Comparison of ENCODE assay signal across 10 cellular contexts in genomic region chr11:72725731-72726042, GRCh38. TPM values are rescaled to one million over a fixed set of nuclear protein-coding genes. Genes with fewer than 3 reads are reported as not detected.
DNase-seq lines count a peak whose midpoint lies in the region; ATAC-seq and TF ChIP-seq lines count a peak whose summit lies in the region.
"Had no signal": no experiment of that assay in that cellular context is flagged by ENCODE, and none has a peak within 500 bp of the region (broad histone marks: within the 10 kb centered on the region; RNA-seq: fewer than 3 reads in every experiment).

No MANE protein-coding gene starts in this region.

- in situ Hi-C loops in transverse colon (cut with MboI; ENCODE audit: low pct_ligation_motif_present in 1 of 4, low pct_unique_long_range_greater_than_20kb in 1 of 4, low sequenced_read_pairs in 3 of 4), result loop anchor here (5.0 to 10.0 kb wide), 3 partner anchors 69 to 449 kb away; partner anchors contain the start of gene STARD10 (in 3 of the 4)

- H3K27ac Mint-ChIP-seq in T-helper 2 cell treated with Interferon-gamma antibody and Interleukin-4, amounts not matched to agents 5 μg/mL and 100 μg/mL, for 36 hours, result peak overlapping the region; percentile 64
- H3K27ac Mint-ChIP-seq in GM23338, result peak overlapping the region; percentile 63; the same call in 1 of the 2 replicates
- H3K27ac Mint-ChIP-seq in brain, result peak overlapping the region in 4 of 5 experiments; percentile 39 to 84 (median 65)
- H3K27ac Mint-ChIP-seq in neural progenitor cell, result peak overlapping the region; percentile 93

- H3F3A ChIP-seq in GM23338 (replicated peaks; ENCODE audit: low read depth) (no peaks in the 10 kb centered on the region), neural progenitor cell (ENCODE audit: low read depth) (no peaks in the 10 kb centered on the region)

- H3K79me2 ChIP-seq in GM23338 (replicated peaks; ENCODE audit: insufficient read depth), result peaks cover 65% of the 10 kb centered on the region
- peaks cover 9% of the 10 kb centered on the region for H3K79me2 ChIP-seq in neural progenitor cell (ENCODE audit: low read depth)

- no peaks in the 10 kb centered on the region for H3K27me3 Mint-ChIP-seq in T-helper 2 cell treated with Interferon-gamma antibody and Interleukin-4, amounts not matched to agents 5 μg/mL and 100 μg/mL, for 36 hours (ENCODE audit: low read depth)
- H3K27me3 Mint-ChIP-seq in GM23338 (ENCODE audit: insufficient read depth, low read depth, poor library complexity), result peaks cover 13% of the 10 kb centered on the region
- H3K27me3 Mint-ChIP-seq in brain, result peaks cover 3% of the 10 kb centered on the region
- H3K27me3 Mint-ChIP-seq in neural progenitor cell (ENCODE audit: insufficient read depth, low read depth), result no peaks in the 10 kb centered on the region

- H3K9me2 ChIP-seq in GM23338 (ENCODE audit: insufficient read depth), result no peaks in the 10 kb centered on the region

- peaks cover 16% of the 10 kb centered on the region for H3K4me1 Mint-ChIP-seq in T-helper 2 cell treated with Interferon-gamma antibody and Interleukin-4, amounts not matched to agents 5 μg/mL and 100 μg/mL, for 36 hours (ENCODE audit: low read depth)
- H3K4me1 Mint-ChIP-seq in GM23338, result peaks cover 33% of the 10 kb centered on the region
- peaks cover 33% of the 10 kb centered on the region for H3K4me1 Mint-ChIP-seq in brain
- peaks cover 26% of the 10 kb centered on the region for H3K4me1 Mint-ChIP-seq in neural progenitor cell

- H2AFZ ChIP-seq in GM23338, result no peak overlapping the region
- no peak overlapping the region for H2AFZ ChIP-seq in neural progenitor cell (replicated peaks)
- H2AFZ ChIP-seq: GM23248 had no signal

- no peak for TF ChIP-seq CTCF in GM23338 (conservative IDR thresholded peaks at IDR 0.05; ENCODE audit: low read depth in 2 of 2)
- TF ChIP-seq CTCF in brain (conservative IDR thresholded peaks at IDR 0.05), result no peak
- TF ChIP-seq CTCF in neural progenitor cell (IDR thresholded peaks at IDR 0.05), result no peak
- no peak for TF ChIP-seq CTCF in transverse colon (IDR thresholded peaks at IDR 0.05)

- H3K27me3 ChIP-seq in GM23338 (ENCODE audit: insufficient read depth), result no peaks in the 10 kb centered on the region
- no peaks in the 10 kb centered on the region for H3K27me3 ChIP-seq in neural progenitor cell
- H3K27me3 ChIP-seq in transverse colon, result no peaks in the 10 kb centered on the region

- TF ChIP-seq POLR2A in transverse colon (IDR thresholded peaks at IDR 0.05), result no peak

- intact Hi-C loops in sciatic nerve (cut with DNase I), result loop anchor here (5.0 to 10.0 kb wide), 2 partner anchors 62 to 449 kb away; no protein-coding TSS in a partner anchor
- intact Hi-C loops in transverse colon (cut with DNase I; ENCODE audit: low total_unique reads), result loop anchor here (5.0 kb wide), 1 partner anchor 67 kb away; the partner anchor contains the start of gene STARD10

- H3K27ac ChIP-seq in GM23338 (ENCODE audit: low read depth) (no peak overlapping the region), neural progenitor cell (no peak overlapping the region), transverse colon (no peak overlapping the region)
- H3K27ac ChIP-seq: GM23248, KMS-11 had no signal

- H4K20me1 ChIP-seq in GM23338 (replicated peaks; ENCODE audit: insufficient read depth) (peaks cover 20% of the 10 kb centered on the region), neural progenitor cell (ENCODE audit: low read depth) (peaks cover 7% of the 10 kb centered on the region)

- no peak for DNase-seq in T-helper 2 cell treated with Interferon-gamma antibody and Interleukin-4, amounts not matched to agents 5 μg/mL and 100 μg/mL, for 36 hours (ENCODE audit: low spot score)
- no peak for DNase-seq in T-helper 2 cell
- DNase-seq in GM23338 (ENCODE audit: low spot score), result no peak
- DNase-seq in neural progenitor cell (ENCODE audit: low spot score), result no peak
- no peak for DNase-seq in NCI-H748 treated with DMSO at 0.1 percent for 48 hours (lab: John Stamatoyannopoulos, UW)
- DNase-seq in sciatic nerve (ENCODE audit: low spot score), result no peak
- DNase-seq in transverse colon, result no peak

- WGBS in transverse colon (ENCODE audit: low coverage in 1 of 2), 2 donors, result 71% methylated on average over 4 of the region's 4 CpGs; no CpG with 5 or more reads in 1 of the 2 donors

- H3K4me1 ChIP-seq in GM23338 (ENCODE audit: insufficient read depth) (peaks cover 2% of the 10 kb centered on the region), neural progenitor cell (no peaks in the 10 kb centered on the region), transverse colon (peaks cover 8 to 22% (median 17%) of the 10 kb centered on the region in 4 donors)

- ATAC-seq in GM23338, result no peak
- no peak for ATAC-seq in sciatic nerve

- no peak overlapping the region for H3K4me2 ChIP-seq in GM23338
- H3K4me2 ChIP-seq in neural progenitor cell, result no peak overlapping the region
- H3K4me2 ChIP-seq: KMS-11 had no signal

- H3K4me3 ChIP-seq in GM23338 (no peak overlapping the region), neural progenitor cell (no peak overlapping the region), transverse colon (no peak overlapping the region)
- H3K4me3 ChIP-seq: GM23248 had no signal

- H3K36me3 ChIP-seq in GM23338 (ENCODE audit: insufficient read depth) (no peaks in the 10 kb centered on the region), neural progenitor cell (no peaks in the 10 kb centered on the region), transverse colon (no peaks in the 10 kb centered on the region)

- no peaks in the 10 kb centered on the region for H3K9me3 Mint-ChIP-seq in T-helper 2 cell treated with Interferon-gamma antibody and Interleukin-4, amounts not matched to agents 5 μg/mL and 100 μg/mL, for 36 hours
- H3K9me3 Mint-ChIP-seq in GM23338 (no peaks in the 10 kb centered on the region; the same call in 1 of the 3 replicates), brain (no peaks in the 10 kb centered on the region), neural progenitor cell (no peaks in the 10 kb centered on the region)

- H3K9me3 ChIP-seq in neural progenitor cell (ENCODE audit: low read depth) (no peaks in the 10 kb centered on the region), transverse colon (no peaks in the 10 kb centered on the region)

- H3K9ac ChIP-seq in neural progenitor cell, result no peak overlapping the region
- H3K9ac ChIP-seq: GM23248, KMS-11 had no signal

- peaks cover 3% of the 10 kb centered on the region for H3K36me3 Mint-ChIP-seq in T-helper 2 cell treated with Interferon-gamma antibody and Interleukin-4, amounts not matched to agents 5 μg/mL and 100 μg/mL, for 36 hours (ENCODE audit: low read depth)
- H3K36me3 Mint-ChIP-seq in GM23338 (ENCODE audit: low read depth) (peaks cover 8% of the 10 kb centered on the region), brain (no peaks in the 10 kb centered on the region), neural progenitor cell (no peaks in the 10 kb centered on the region)

- TF ChIP-seq EP300 in transverse colon (IDR thresholded peaks at IDR 0.05; ENCODE audit: low read depth), result no peak

- no peak overlapping the region for H3K4me3 Mint-ChIP-seq in T-helper 2 cell treated with Interferon-gamma antibody and Interleukin-4, amounts not matched to agents 5 μg/mL and 100 μg/mL, for 36 hours
- H3K4me3 Mint-ChIP-seq in GM23338, result no peak overlapping the region
- no peak overlapping the region for H3K4me3 Mint-ChIP-seq in brain
- no peak overlapping the region for H3K4me3 Mint-ChIP-seq in neural progenitor cell

TF ChIP-seq in GM23338, 12 proteins besides CTCF, POLR2A, EP300 and RAD21 (continues in another document):
- TF ChIP-seq EZH2 (IDR thresholded peaks at IDR 0.05; ENCODE audit: low read depth, unreplicated experiment), result no peak

RNA-seq across cellular contexts. Expression of gene ARAP1, which starts 26.5 kb away (rescaled TPM):
- 110 and 116 TPM in 2 replicates for total RNA-seq in GM23338 (2014; rRNA removed; shearing (Covaris generic))
- polyA plus RNA-seq in GM23338 (2016; fragmentation: Nextera tagmentation; extraction: Ambion mirVana), result 21.4 and 24.5 TPM in 2 replicates
- 36.6 TPM for polyA plus RNA-seq in brain (ENCODE audit: insufficient read depth, low read depth, low replicate concordance)
- 17.6 and 46.1 TPM in 2 replicates for total RNA-seq in neural progenitor cell (ENCODE audit: low replicate concordance)
- 129 TPM for total RNA-seq in sciatic nerve
- 100 to 1,000 TPM in 3 of 4 donors, 10 to 100 TPM in 1; 99.4 to 233 (median 108) TPM for total RNA-seq in transverse colon

RNA-seq across cellular contexts. Expression of gene PDE2A, which starts 51.5 kb away (rescaled TPM):
- total RNA-seq in GM23338 (2014; rRNA removed; shearing (Covaris generic)), result 8.2 and 16.2 TPM in 2 replicates
- polyA plus RNA-seq in GM23338 (2016; fragmentation: Nextera tagmentation; extraction: Ambion mirVana), result 4.1 and 4.3 TPM in 2 replicates
- 26.1 TPM for polyA plus RNA-seq in brain (ENCODE audit: insufficient read depth, low read depth, low replicate concordance)
- 0.11 and 2.3 TPM in 2 replicates for total RNA-seq in neural progenitor cell (ENCODE audit: low replicate concordance)
- 74.4 TPM for total RNA-seq in sciatic nerve
- 10 to 100 TPM in 3 of 4 donors, 1 to 10 TPM in 1; 6.6 to 41.9 (median 17.1) TPM for total RNA-seq in transverse colon
